20 cellular contexts compared by ENCODE assay signal in the genomic region with DNA sequence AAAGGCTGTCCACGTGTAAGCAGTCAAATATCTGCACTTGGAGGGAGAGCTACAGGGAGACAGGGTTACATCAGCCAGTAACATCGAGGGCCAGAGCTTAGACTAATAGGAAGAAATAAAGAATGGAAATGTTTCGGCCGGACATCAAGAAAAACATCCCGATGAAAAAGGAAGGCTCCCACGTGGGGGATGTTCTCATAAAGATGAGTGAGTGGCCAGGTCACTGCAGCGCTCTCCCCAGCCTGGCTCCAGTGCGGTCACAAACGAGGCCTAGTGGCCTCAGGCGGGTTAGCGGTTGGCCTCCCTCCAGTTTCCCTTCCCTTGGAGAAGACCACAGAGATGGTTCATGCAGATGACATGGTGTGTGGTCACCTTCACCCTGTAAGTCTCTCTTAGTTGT. TPM values are rescaled to one million over a fixed set of nuclear protein-coding genes. Genes with fewer than 3 reads are reported as not detected.
"Had no signal": no experiment of that assay in that cellular context is flagged by ENCODE, and none has a peak within 500 bp of the region (broad histone marks: within the 10 kb centered on the region; RNA-seq: fewer than 3 reads in every experiment).

No MANE protein-coding gene starts in this region.

- H3K4me3 ChIP-seq: body of pancreas, coronary artery, lower lobe of right lung, psoas muscle, testis, upper lobe of right lung had no signal

- H3K27me3 ChIP-seq: body of pancreas, testis, upper lobe of right lung had no signal

- H3K27ac ChIP-seq: body of pancreas, coronary artery, lower lobe of right lung, psoas muscle, testis, upper lobe of right lung had no signal

- H3K4me1 ChIP-seq: body of pancreas, lower lobe of right lung, psoas muscle, testis, upper lobe of right lung had no signal

- H3K9me3 ChIP-seq: body of pancreas, lower lobe of right lung, psoas muscle, testis, upper lobe of right lung had no signal

- FAIRE-seq: endothelial cell of umbilical vein had no signal

- H3K36me3 ChIP-seq: lower lobe of right lung, upper lobe of right lung had no signal

- ATAC-seq: activated CD8-positive, alpha-beta T cell treated with anti-CD3 and anti-CD28 coated beads, Interleukin-2, amount 10 ng/mL, durations not matched to agents 7 days and 5 days; body of pancreas; left cardiac atrium; lower lobe of right lung; psoas muscle; sciatic nerve; upper lobe of right lung had no signal

- DNase-seq: activated CD4-positive, alpha-beta T cell treated with anti-CD3 and anti-CD28 coated beads, Interleukin-2, amount 10 ng/mL, durations not matched to agents 24 days and 14 days; activated CD4-positive, CD25-positive, alpha-beta regulatory T cell; activated CD8-positive, alpha-beta memory T cell treated with anti-CD3 and anti-CD28 coated beads, Interleukin-2, amount 50 U/mL, for 4 hours; activated CD8-positive, alpha-beta T cell treated with anti-CD3 and anti-CD28 coated beads, Interleukin-2, amount 10 ng/mL, durations not matched to agents 7 days and 5 days; activated gamma-delta T cell treated with Interleukin-2 at 50 U/mL for 16 hours; amniotic stem cell; body of pancreas; central memory CD4-positive, alpha-beta T cell; effector CD4-positive, alpha-beta T cell; foreskin melanocyte; head of caudate nucleus; left cardiac atrium; lower lobe of right lung; psoas muscle; stimulated activated naive CD8-positive, alpha-beta T cell treated with anti-CD3 and anti-CD28 coated beads, Interleukin-15, amount 100 ng/mL, for 72 hours; testis; upper lobe of right lung had no signal

RNA-seq across cellular contexts. Expression of gene WNT5A, which starts 56.1 kb away (rescaled TPM):
- total RNA-seq: activated CD4-positive, alpha-beta T cell treated with anti-CD3 and anti-CD28 coated beads, Interleukin-2, amount 10 ng/mL, durations not matched to agents 24 days and 14 days; activated CD8-positive, alpha-beta T cell treated with anti-CD3 and anti-CD28 coated beads, Interleukin-2, amount 10 ng/mL, durations not matched to agents 7 days and 5 days had no signal
